8 cellular contexts compared by ENCODE assay signal in the genomic region with DNA sequence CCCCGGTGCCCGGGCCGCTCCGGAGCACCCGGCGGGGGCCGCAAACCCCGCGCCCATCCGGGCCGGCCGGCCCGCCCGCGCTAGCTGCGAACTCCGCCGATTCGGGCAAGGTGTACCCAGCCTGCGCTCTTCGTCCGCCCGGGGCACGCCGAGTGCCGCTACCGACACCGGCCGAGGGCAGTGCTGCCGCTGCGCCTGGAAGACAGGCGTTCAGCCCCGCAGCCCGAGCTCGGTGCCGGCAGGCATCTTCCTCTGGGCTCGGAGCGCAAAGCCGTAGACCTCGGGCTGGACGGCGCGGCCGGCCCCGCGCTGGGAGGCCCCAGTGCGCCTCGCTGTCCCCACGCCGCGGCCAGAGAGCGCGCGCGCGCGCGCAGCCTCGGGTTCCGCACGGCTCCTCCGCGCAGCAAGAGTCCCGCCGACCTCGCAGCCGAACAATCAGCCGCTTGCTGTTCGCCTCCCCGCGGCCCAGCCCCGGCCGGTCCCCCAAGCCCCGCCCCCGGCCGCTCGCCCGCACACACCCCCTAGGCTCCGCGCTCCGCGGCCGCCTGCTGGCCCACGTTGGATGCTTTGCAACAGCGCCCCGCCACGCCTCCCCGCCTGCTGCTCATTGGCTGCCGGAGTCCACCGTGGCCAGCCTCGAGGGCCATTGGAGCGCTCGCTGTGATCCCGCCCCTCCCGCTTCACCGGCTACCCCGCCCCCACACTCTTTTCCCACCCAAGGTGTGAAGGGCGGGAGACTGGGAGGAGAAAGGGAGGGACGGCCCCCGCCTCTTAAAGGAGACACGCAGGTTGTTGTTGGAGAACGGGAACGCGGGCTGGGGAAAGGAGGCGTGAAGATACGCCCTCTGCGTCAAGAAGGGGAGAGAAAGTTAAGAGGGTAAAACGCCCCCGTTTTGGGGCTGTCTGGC. TPM values are rescaled to one million over a fixed set of nuclear protein-coding genes. Genes with fewer than 3 reads are reported as not detected.
DNase-seq lines count a peak whose midpoint lies in the region; ATAC-seq and TF ChIP-seq lines count a peak whose summit lies in the region.

A gene with protein sequence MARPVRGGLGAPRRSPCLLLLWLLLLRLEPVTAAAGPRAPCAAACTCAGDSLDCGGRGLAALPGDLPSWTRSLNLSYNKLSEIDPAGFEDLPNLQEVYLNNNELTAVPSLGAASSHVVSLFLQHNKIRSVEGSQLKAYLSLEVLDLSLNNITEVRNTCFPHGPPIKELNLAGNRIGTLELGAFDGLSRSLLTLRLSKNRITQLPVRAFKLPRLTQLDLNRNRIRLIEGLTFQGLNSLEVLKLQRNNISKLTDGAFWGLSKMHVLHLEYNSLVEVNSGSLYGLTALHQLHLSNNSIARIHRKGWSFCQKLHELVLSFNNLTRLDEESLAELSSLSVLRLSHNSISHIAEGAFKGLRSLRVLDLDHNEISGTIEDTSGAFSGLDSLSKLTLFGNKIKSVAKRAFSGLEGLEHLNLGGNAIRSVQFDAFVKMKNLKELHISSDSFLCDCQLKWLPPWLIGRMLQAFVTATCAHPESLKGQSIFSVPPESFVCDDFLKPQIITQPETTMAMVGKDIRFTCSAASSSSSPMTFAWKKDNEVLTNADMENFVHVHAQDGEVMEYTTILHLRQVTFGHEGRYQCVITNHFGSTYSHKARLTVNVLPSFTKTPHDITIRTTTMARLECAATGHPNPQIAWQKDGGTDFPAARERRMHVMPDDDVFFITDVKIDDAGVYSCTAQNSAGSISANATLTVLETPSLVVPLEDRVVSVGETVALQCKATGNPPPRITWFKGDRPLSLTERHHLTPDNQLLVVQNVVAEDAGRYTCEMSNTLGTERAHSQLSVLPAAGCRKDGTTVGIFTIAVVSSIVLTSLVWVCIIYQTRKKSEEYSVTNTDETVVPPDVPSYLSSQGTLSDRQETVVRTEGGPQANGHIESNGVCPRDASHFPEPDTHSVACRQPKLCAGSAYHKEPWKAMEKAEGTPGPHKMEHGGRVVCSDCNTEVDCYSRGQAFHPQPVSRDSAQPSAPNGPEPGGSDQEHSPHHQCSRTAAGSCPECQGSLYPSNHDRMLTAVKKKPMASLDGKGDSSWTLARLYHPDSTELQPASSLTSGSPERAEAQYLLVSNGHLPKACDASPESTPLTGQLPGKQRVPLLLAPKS (minus strand): TSS at position 448 of the 908 bp plus-strand sequence. CDS start 615 bp downstream, outside the sequence.

- H3K4me2 ChIP-seq in DND-41 (ENCODE audit: insufficient read depth, low read length): peak within 1 kb of the TSS; percentile 93
- H3K4me2 ChIP-seq in GM23248 (ENCODE audit: unreplicated experiment): peak within 1 kb of the TSS; percentile 92

- peaks cover 20 to 24% of the 10 kb centered on the region in 2 donors for H3K27me3 Mint-ChIP-seq in natural killer cell treated with Interleukin-12 subunit alpha and Interleukin-12 subunit beta and Interleukin-15 and Interleukin-18, amount 100 ng/mL, for 72 hours

- H3K4me3 ChIP-seq in DND-41 (ENCODE audit: low read depth in 1 of 2, low read length in 2 of 2): peak within 1 kb of the TSS; percentile 33 to 90; a peak in 3 of 4 replicates
- peak within 1 kb of the TSS; percentile 81 for H3K4me3 ChIP-seq in GM23248
- peak within 1 kb of the TSS; percentile 92 for H3K4me3 ChIP-seq in RWPE2 (ENCODE audit: severe bottlenecking)
- H3K4me3 ChIP-seq in fibroblast of pulmonary artery (replicated peaks; ENCODE audit: low read depth, low read length): peak within 1 kb of the TSS; percentile 80

- no peaks in the 10 kb centered on the region for H3K36me3 ChIP-seq in DND-41 (ENCODE audit: insufficient read depth, low read length)
- H3K36me3 ChIP-seq in GM23248 (ENCODE audit: low read depth): no peaks in the 10 kb centered on the region
- no peaks in the 10 kb centered on the region for H3K36me3 ChIP-seq in RWPE2 (ENCODE audit: low read depth)

- no peaks in the 10 kb centered on the region for H3K9me3 Mint-ChIP-seq in natural killer cell treated with Interleukin-12 subunit alpha and Interleukin-12 subunit beta and Interleukin-15 and Interleukin-18, amount 100 ng/mL, for 72 hours

- TF ChIP-seq CTCF in DND-41 (IDR thresholded peaks at IDR 0.05; ENCODE audit: borderline replicate concordance, extremely low read depth, low read length, poor library complexity, severe bottlenecking) (no peak), RWPE2 (IDR thresholded peaks at IDR 0.05; ENCODE audit: poor library complexity, severe bottlenecking) (peak; percentile 24), fibroblast of pulmonary artery (IDR thresholded peaks at IDR 0.05; ENCODE audit: low read length, missing control alignments) (no peak)

- no peaks in the 10 kb centered on the region for H3K9me2 ChIP-seq in GM23248 (ENCODE audit: insufficient read depth)

- peaks cover 31 to 37% of the 10 kb centered on the region in 2 donors for H3K4me1 Mint-ChIP-seq in natural killer cell treated with Interleukin-12 subunit alpha and Interleukin-12 subunit beta and Interleukin-15 and Interleukin-18, amount 100 ng/mL, for 72 hours (ENCODE audit: low read depth in 2 of 2)

- peak; percentile 98 for DNase-seq in DND-41
- DNase-seq in GM23248: peak; percentile 100
- DNase-seq in LHCN-M2 (ENCODE audit: low read depth): peak; percentile 93
- peak; percentile 99 for DNase-seq in RWPE2 (ENCODE audit: low spot score)
- peak; percentile 99 for DNase-seq in activated T-helper 9 cell treated with anti-CD3 and anti-CD28 coated beads, Interleukin-2, amount 50 U/mL, for 16 hours (ENCODE audit: low read depth)
- DNase-seq in fibroblast of pulmonary artery (ENCODE audit: low read depth): peak; percentile 98
- DNase-seq in natural killer cell treated with Interleukin-12 subunit alpha and Interleukin-12 subunit beta and Interleukin-15 and Interleukin-18, amount 100 ng/mL, for 72 hours (ENCODE audit: low spot score): peak; percentile 100
- peak; percentile 99 for DNase-seq in stimulated activated naive CD4-positive, alpha-beta T cell treated with Interleukin-2 at 50 U/mL for 16 hours (lab: John Stamatoyannopoulos, UW)

- no peaks in the 10 kb centered on the region for H3K36me3 Mint-ChIP-seq in natural killer cell treated with Interleukin-12 subunit alpha and Interleukin-12 subunit beta and Interleukin-15 and Interleukin-18, amount 100 ng/mL, for 72 hours

- H3K79me2 ChIP-seq in DND-41 (ENCODE audit: insufficient read depth, low read length) (peaks cover 22% of the 10 kb centered on the region), GM23248 (ENCODE audit: insufficient read depth) (peaks cover 32% of the 10 kb centered on the region)

- H3F3A ChIP-seq in GM23248 (ENCODE audit: insufficient read depth): no peaks in the 10 kb centered on the region

- in situ Hi-C loops in GM23248 (cut with MboI): no loop called here

- peak within 1 kb of the TSS; percentile 85 for H2AFZ ChIP-seq in DND-41 (ENCODE audit: low read depth, low read length)
- peak within 1 kb of the TSS; percentile 90 for H2AFZ ChIP-seq in GM23248

- H3K27me3 ChIP-seq in DND-41 (ENCODE audit: insufficient read depth, low read length, poor library complexity) (peaks cover 5% of the 10 kb centered on the region), GM23248 (replicated peaks; ENCODE audit: insufficient read depth) (peaks cover 18% of the 10 kb centered on the region), RWPE2 (ENCODE audit: insufficient read depth, poor library complexity, severe bottlenecking) (no peaks in the 10 kb centered on the region)

- peak within 1 kb of the TSS; percentile 98 for H3K4me3 Mint-ChIP-seq in natural killer cell treated with Interleukin-12 subunit alpha and Interleukin-12 subunit beta and Interleukin-15 and Interleukin-18, amount 100 ng/mL, for 72 hours

- peak within 1 kb of the TSS; percentile 60 for H3K27ac ChIP-seq in DND-41 (ENCODE audit: low read length)
- no peak within 1 kb of the TSS for H3K27ac ChIP-seq in GM23248
- H3K27ac ChIP-seq in RWPE2 (ENCODE audit: poor library complexity, severe bottlenecking): no peak within 1 kb of the TSS

- H3K9me3 ChIP-seq in DND-41 (ENCODE audit: insufficient read depth, low read length, severe bottlenecking) (no peaks in the 10 kb centered on the region), GM23248 (ENCODE audit: low read depth) (no peaks in the 10 kb centered on the region), RWPE2 (ENCODE audit: severe bottlenecking) (no peaks in the 10 kb centered on the region)

- peaks cover 12% of the 10 kb centered on the region for H4K20me1 ChIP-seq in DND-41 (ENCODE audit: insufficient read depth, low read length)
- no peaks in the 10 kb centered on the region for H4K20me1 ChIP-seq in GM23248 (ENCODE audit: insufficient read depth)

- peak within 1 kb of the TSS; percentile 56 to 68 for H3K27ac Mint-ChIP-seq in natural killer cell treated with Interleukin-12 subunit alpha and Interleukin-12 subunit beta and Interleukin-15 and Interleukin-18, amount 100 ng/mL, for 72 hours

- WGBS in GM23248 (ENCODE audit: low coverage in 1 of 2, low lambda C conversion rate in 2 of 2, missing lambda C conversion rate in 2 of 2), 2 experiments: 0 to 1% methylated on average over 66 to 97 of the region's 109 CpGs

- H3K4me1 ChIP-seq in DND-41 (ENCODE audit: insufficient read depth, low read length) (peaks cover 65% of the 10 kb centered on the region), GM23248 (ENCODE audit: insufficient read depth) (peaks cover 4% of the 10 kb centered on the region; the same call in 1 of the 2 replicates), RWPE2 (ENCODE audit: insufficient read depth, poor library complexity, severe bottlenecking) (no peaks in the 10 kb centered on the region)

- H3K9ac ChIP-seq in DND-41 (ENCODE audit: low read depth, low read length) (peak within 1 kb of the TSS; percentile 69), GM23248 (peak within 1 kb of the TSS; percentile 71)

- ATAC-seq in DND-41 (ENCODE audit: insufficient read depth, low read depth) (peak; percentile 97), RWPE2 (ENCODE audit: low read depth) (peak; percentile 97)
- ATAC-seq in natural killer cell treated with Interleukin-12 subunit alpha and Interleukin-12 subunit beta and Interleukin-15 and Interleukin-18, amount 100 ng/mL, for 72 hours: peak; percentile 98

RNA-seq across cellular contexts. Expression of the gene that starts here (rescaled TPM):
- total RNA-seq in GM23248 (2014; rRNA removed; shearing (Covaris generic)): 6.5 and 10.0 TPM in 2 replicates
- 2.8 and 3.1 TPM in 2 replicates for polyA plus RNA-seq in GM23248 (2016; fragmentation: Nextera tagmentation; extraction: Ambion mirVana)
- 2.6 and 3.0 TPM in 2 replicates for total RNA-seq in LHCN-M2 (2014; rRNA removed)
- polyA plus RNA-seq in LHCN-M2 (2012): 4.8 TPM
- 10 to 100 TPM; 21.6 to 41.1 TPM for total RNA-seq in natural killer cell treated with Interleukin-12 subunit alpha and Interleukin-12 subunit beta and Interleukin-15 and Interleukin-18, amount 100 ng/mL, for 72 hours
